12 cellular contexts compared by ENCODE assay signal in genomic region chr6:156984178-156984738, GRCh38.
DNase-seq lines count a peak whose midpoint lies in the region; ATAC-seq and TF ChIP-seq lines count a peak whose summit lies in the region.
"Had no signal": no experiment of that assay in that cellular context is flagged by ENCODE, and none has a peak within 500 bp of the region (broad histone marks: within the 10 kb centered on the region; RNA-seq: fewer than 3 reads in every experiment).

No MANE protein-coding gene starts in this region.

- H3K27me3 ChIP-seq in ovary (no peaks in the 10 kb centered on the region), Peyer's patch (no peaks in the 10 kb centered on the region)
- H3K27me3 ChIP-seq: pancreas had no signal

- H3K4me3 Mint-ChIP-seq in activated naive CD4-positive, alpha-beta T cell treated with anti-CD3 and anti-CD28 coated beads, Interleukin-2, amount 10 ng/mL, durations not matched to agents 7 days and 5 days, result peak overlapping the region; percentile 6
- no peak overlapping the region for H3K4me3 Mint-ChIP-seq in activated naive CD4-positive, alpha-beta T cell treated with anti-CD3 and anti-CD28 coated beads for 36 hours
- no peak overlapping the region for H3K4me3 Mint-ChIP-seq in activated naive CD8-positive, alpha-beta T cell treated with anti-CD3 and anti-CD28 coated beads, Interleukin-2, amount 50 U/mL, for 24 hours

- no peak for TF ChIP-seq CTCF in ovary (IDR thresholded peaks at IDR 0.05)
- no peak for TF ChIP-seq CTCF in Peyer's patch (IDR thresholded peaks at IDR 0.05)

- peak; percentile 46 for DNase-seq in activated naive CD4-positive, alpha-beta T cell treated with anti-CD3 and anti-CD28 coated beads, Interleukin-2, amount 10 ng/mL, durations not matched to agents 7 days and 5 days
- DNase-seq in activated naive CD4-positive, alpha-beta T cell treated with anti-CD3 and anti-CD28 coated beads for 36 hours, result no peak
- DNase-seq in activated naive CD8-positive, alpha-beta T cell treated with anti-CD3 and anti-CD28 coated beads, Interleukin-2, amount 50 U/mL, for 24 hours, result no peak
- DNase-seq in stimulated activated naive CD8-positive, alpha-beta T cell treated with anti-CD3 and anti-CD28 coated beads, Interleukin-15, Interleukin-2, amounts not matched to agents 100 U/mL and 50 U/mL, for 24 hours, result no peak
- DNase-seq in ovary, result no peak
- DNase-seq in Peyer's patch, result no peak
- DNase-seq in RPMI8226, result no peak
- DNase-seq: activated CD4-positive, alpha-beta T cell treated with anti-CD3 and anti-CD28 coated beads, Interleukin-2, amount 50 U/mL, for 4 hours; kidney glomerular epithelial cell; NCI-H187 treated with DMSO at 0.1 percent for 48 hours; pancreas had no signal

- H3K9me3 ChIP-seq in ovary, result no peaks in the 10 kb centered on the region
- H3K9me3 ChIP-seq in Peyer's patch, result no peaks in the 10 kb centered on the region
- H3K9me3 ChIP-seq: pancreas had no signal

- no peaks in the 10 kb centered on the region for H3K27me3 Mint-ChIP-seq in activated naive CD4-positive, alpha-beta T cell treated with anti-CD3 and anti-CD28 coated beads, Interleukin-2, amount 10 ng/mL, durations not matched to agents 7 days and 5 days
- H3K27me3 Mint-ChIP-seq in activated naive CD4-positive, alpha-beta T cell treated with anti-CD3 and anti-CD28 coated beads for 36 hours (ENCODE audit: low read depth), result no peaks in the 10 kb centered on the region
- H3K27me3 Mint-ChIP-seq in activated naive CD8-positive, alpha-beta T cell treated with anti-CD3 and anti-CD28 coated beads, Interleukin-2, amount 50 U/mL, for 24 hours, result no peaks in the 10 kb centered on the region

- H3K4me1 ChIP-seq in ovary (ENCODE audit: insufficient read depth), result peaks cover 11% of the 10 kb centered on the region
- H3K4me1 ChIP-seq in Peyer's patch, result peaks cover 0 to 10% (median 3%) of the 10 kb centered on the region in 4 donors

- TF ChIP-seq POLR2A in ovary (IDR thresholded peaks at IDR 0.05), result no peak
- TF ChIP-seq POLR2A in Peyer's patch (IDR thresholded peaks at IDR 0.05), result no peak

- peaks cover 59% of the 10 kb centered on the region for H3K4me1 Mint-ChIP-seq in activated naive CD4-positive, alpha-beta T cell treated with anti-CD3 and anti-CD28 coated beads, Interleukin-2, amount 10 ng/mL, durations not matched to agents 7 days and 5 days
- H3K4me1 Mint-ChIP-seq in activated naive CD4-positive, alpha-beta T cell treated with anti-CD3 and anti-CD28 coated beads for 36 hours (ENCODE audit: low read depth), result peaks cover 80% of the 10 kb centered on the region
- H3K4me1 Mint-ChIP-seq in activated naive CD8-positive, alpha-beta T cell treated with anti-CD3 and anti-CD28 coated beads, Interleukin-2, amount 50 U/mL, for 24 hours, result peaks cover 82% of the 10 kb centered on the region

- H3K36me3 Mint-ChIP-seq in activated naive CD4-positive, alpha-beta T cell treated with anti-CD3 and anti-CD28 coated beads, Interleukin-2, amount 10 ng/mL, durations not matched to agents 7 days and 5 days, result no peaks in the 10 kb centered on the region
- no peaks in the 10 kb centered on the region for H3K36me3 Mint-ChIP-seq in activated naive CD4-positive, alpha-beta T cell treated with anti-CD3 and anti-CD28 coated beads for 36 hours (ENCODE audit: low read depth)
- H3K36me3 Mint-ChIP-seq in activated naive CD8-positive, alpha-beta T cell treated with anti-CD3 and anti-CD28 coated beads, Interleukin-2, amount 50 U/mL, for 24 hours (ENCODE audit: low read depth), result no peaks in the 10 kb centered on the region

- intact Hi-C loops in activated naive CD4-positive, alpha-beta T cell treated with anti-CD3 and anti-CD28 coated beads for 36 hours (cut with micrococcal nuclease), result no loop called here
- intact Hi-C loops in ovary (cut with DNase I), result no loop called here

- H3K9me3 Mint-ChIP-seq in activated naive CD4-positive, alpha-beta T cell treated with anti-CD3 and anti-CD28 coated beads, Interleukin-2, amount 10 ng/mL, durations not matched to agents 7 days and 5 days, result no peaks in the 10 kb centered on the region
- no peaks in the 10 kb centered on the region for H3K9me3 Mint-ChIP-seq in activated naive CD4-positive, alpha-beta T cell treated with anti-CD3 and anti-CD28 coated beads for 36 hours
- no peaks in the 10 kb centered on the region for H3K9me3 Mint-ChIP-seq in activated naive CD8-positive, alpha-beta T cell treated with anti-CD3 and anti-CD28 coated beads, Interleukin-2, amount 50 U/mL, for 24 hours

- H3K27ac Mint-ChIP-seq in activated naive CD4-positive, alpha-beta T cell treated with anti-CD3 and anti-CD28 coated beads, Interleukin-2, amount 10 ng/mL, durations not matched to agents 7 days and 5 days, result peak overlapping the region; percentile 76
- H3K27ac Mint-ChIP-seq in activated naive CD4-positive, alpha-beta T cell treated with anti-CD3 and anti-CD28 coated beads for 36 hours, result no peak overlapping the region
- H3K27ac Mint-ChIP-seq in activated naive CD8-positive, alpha-beta T cell treated with anti-CD3 and anti-CD28 coated beads, Interleukin-2, amount 50 U/mL, for 24 hours, result peak overlapping the region; percentile 1

- H3K36me3 ChIP-seq in ovary (no peaks in the 10 kb centered on the region), Peyer's patch (no peaks in the 10 kb centered on the region)
- H3K36me3 ChIP-seq: pancreas had no signal

- ATAC-seq in HG03025 (IDR thresholded peaks at IDR 0.05; ENCODE audit: low FRiP score, unreplicated experiment), result peak; percentile 41
- ATAC-seq in activated naive CD8-positive, alpha-beta T cell treated with anti-CD3 and anti-CD28 coated beads, Interleukin-2, amount 50 U/mL, for 24 hours, result peak; percentile 59
- ATAC-seq in stimulated activated naive CD8-positive, alpha-beta T cell treated with anti-CD3 and anti-CD28 coated beads, Interleukin-15, Interleukin-2, amounts not matched to agents 100 U/mL and 50 U/mL, for 24 hours, result peak; percentile 64

- H3K4me3 ChIP-seq in ovary, result no peak overlapping the region
- H3K4me3 ChIP-seq in Peyer's patch, result no peak overlapping the region
- H3K4me3 ChIP-seq: pancreas had no signal

- 93 to 97% (median 94%) methylated on average over 3 of the region's 3 CpGs for WGBS in ovary, 3 donors

- CTCF ChIA-PET in activated naive CD4-positive, alpha-beta T cell treated with anti-CD3 and anti-CD28 coated beads, Interleukin-2, amount 10 ng/mL, durations not matched to agents 7 days and 5 days (lab: Charles Lee), result no interaction called here
- CTCF ChIA-PET in activated naive CD4-positive, alpha-beta T cell treated with anti-CD3 and anti-CD28 coated beads for 36 hours (lab: Charles Lee), result interaction anchor here (1.9 kb wide), 1 partner anchor 11 kb away, joined by 4 read pairs; no protein-coding TSS in a partner anchor

- TF ChIP-seq EP300 in ovary (IDR thresholded peaks at IDR 0.05), result no peak

- H3K27ac ChIP-seq in ovary (no peak overlapping the region), Peyer's patch (no peak overlapping the region)
- H3K27ac ChIP-seq: pancreas had no signal
